11 cellular contexts compared by ENCODE assay signal in the genomic region with DNA sequence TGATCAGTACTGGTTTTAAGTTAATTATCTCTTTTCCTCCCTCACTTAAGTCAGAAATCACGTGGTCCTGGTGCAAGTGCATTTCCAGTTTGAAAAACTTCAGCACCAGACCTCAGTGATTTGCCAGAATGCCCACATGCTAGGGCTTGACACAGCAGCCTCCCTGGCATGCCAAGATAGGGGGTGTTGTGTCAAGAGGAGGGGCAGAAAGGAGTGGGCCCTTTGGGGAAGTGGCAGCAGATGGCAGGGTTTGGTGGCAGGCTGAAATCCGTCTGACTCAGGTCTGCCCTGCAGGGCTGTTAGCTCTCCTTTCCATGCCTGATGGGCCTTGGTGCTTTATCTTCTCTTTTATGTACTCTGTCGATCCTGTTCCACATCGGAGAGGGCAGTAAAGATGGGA. TPM values are rescaled to one million over a fixed set of nuclear protein-coding genes. Genes with fewer than 3 reads are reported as not detected.
DNase-seq lines count a peak whose midpoint lies in the region; ATAC-seq and TF ChIP-seq lines count a peak whose summit lies in the region.
"Had no signal": no experiment of that assay in that cellular context is flagged by ENCODE, and none has a peak within 500 bp of the region (broad histone marks: within the 10 kb centered on the region; RNA-seq: fewer than 3 reads in every experiment).

No MANE protein-coding gene starts in this region.

- WGBS in mesenchymal stem cell = 82% methylated on average over 4 of the region's 4 CpGs

- no peak overlapping the region for H3K23ac ChIP-seq in mesenchymal stem cell (ENCODE audit: low read length in 2 of 2)

- H3K9me2 ChIP-seq in Karpas-422 (replicated peaks; ENCODE audit: insufficient read depth, low read length) = no peaks in the 10 kb centered on the region

- H2BK15ac ChIP-seq in mesenchymal stem cell (ENCODE audit: low read depth, poor library complexity, severe bottlenecking) = peak overlapping the region; percentile 18

- intact Hi-C loops in A673 (cut with micrococcal nuclease; ENCODE audit: unreplicated experiment) = no loop called here

- no peak overlapping the region for H2BK12ac ChIP-seq in mesenchymal stem cell (ENCODE audit: low read length in 2 of 2)

- no peak overlapping the region for H3K14ac ChIP-seq in mesenchymal stem cell (ENCODE audit: low read length in 2 of 2)

- peak; percentile 77 for DNase-seq in DMS 273 (lab: John Stamatoyannopoulos, UW; ENCODE audit: unreplicated experiment)
- peak; percentile 77 for DNase-seq in Karpas-422
- DNase-seq in UCSD-AML1 (lab: John Stamatoyannopoulos, UW; ENCODE audit: unreplicated experiment) = peak; percentile 61
- DNase-seq in mesenchymal stem cell = no peak
- DNase-seq in putamen (ENCODE audit: low spot score) = no peak
- DNase-seq in A673 (ENCODE audit: low spot score) = no peak
- no peak for DNase-seq in RKO (ENCODE audit: low spot score)
- DNase-seq: activated CD4-positive, alpha-beta T cell treated with anti-CD3 and anti-CD28 coated beads for 36 hours; NCI-H774; stimulated activated CD4-positive, alpha-beta T cell treated with anti-CD3 and anti-CD28 coated beads, Interleukin-12 subunit alpha, Interleukin-12 subunit beta, amount 100 ng/mL, for 4 hours had no signal

- no peak overlapping the region for H3K4ac ChIP-seq in mesenchymal stem cell (ENCODE audit: low read depth in 1 of 2, low read length in 2 of 2)

- H3K9me3 ChIP-seq in Karpas-422 (ENCODE audit: low read length) (no peaks in the 10 kb centered on the region), mesenchymal stem cell (ENCODE audit: control insufficient read depth, low read length) (no peaks in the 10 kb centered on the region), A673 (ENCODE audit: low read depth, low read length, poor library complexity, severe bottlenecking) (no peaks in the 10 kb centered on the region)

- H2AFZ ChIP-seq in Karpas-422 (ENCODE audit: low read length) (no peak overlapping the region), mesenchymal stem cell (ENCODE audit: low read depth, low read length) (no peak overlapping the region)

- H3K27me3 ChIP-seq in Karpas-422 (ENCODE audit: low read length) (no peaks in the 10 kb centered on the region), mesenchymal stem cell (ENCODE audit: control insufficient read depth in 1 of 2, insufficient read depth in 1 of 2, low read length in 2 of 2) (no peaks in the 10 kb centered on the region), A673 (replicated peaks; ENCODE audit: insufficient read depth, low read depth, low read length, poor library complexity) (no peaks in the 10 kb centered on the region)

- peaks cover 12% of the 10 kb centered on the region for H3K79me1 ChIP-seq in mesenchymal stem cell (replicated peaks; ENCODE audit: low read length, poor library complexity, severe bottlenecking)

- H4K8ac ChIP-seq in mesenchymal stem cell (ENCODE audit: low read length) = no peak overlapping the region

- no peak overlapping the region for H2AK5ac ChIP-seq in mesenchymal stem cell (ENCODE audit: low read length, severe bottlenecking)

- H3K9ac ChIP-seq in Karpas-422 (ENCODE audit: low read length) (peak overlapping the region; percentile 74), mesenchymal stem cell (ENCODE audit: low read length) (no peak overlapping the region)

- no peak overlapping the region for H2BK120ac ChIP-seq in mesenchymal stem cell (ENCODE audit: low read depth, low read length)

- no peak for ATAC-seq in activated CD4-positive, CD25-positive, alpha-beta regulatory T cell treated with anti-CD3 and anti-CD28 coated beads, Interleukin-2, amount 50 U/mL, for 24 hours
- ATAC-seq: activated CD4-positive, alpha-beta T cell treated with anti-CD3 and anti-CD28 coated beads for 36 hours had no signal

- BruUV-seq in A673 (replicated peaks; lab: Mats Ljungman, UMichigan) = no TSS peak

- H3K27ac ChIP-seq in Karpas-422 (ENCODE audit: low read length) (peak overlapping the region; percentile 100), mesenchymal stem cell (ENCODE audit: low read length, poor library complexity, severe bottlenecking) (no peak overlapping the region), A673 (ENCODE audit: low read depth, low read length, poor library complexity, severe bottlenecking) (no peak overlapping the region)

- POLR2A ChIA-PET in A673 (lab: Charles Lee; ENCODE audit: low non-redundant PET) = no interaction called here

- no peak for TF ChIP-seq CTCF in A673 (conservative IDR thresholded peaks at IDR 0.05; ENCODE audit: low read depth, low read length)

- peaks cover 29% of the 10 kb centered on the region; the same call in 1 of the 2 replicates for H3K36me3 ChIP-seq in Karpas-422 (ENCODE audit: insufficient read depth, low read length)
- no peaks in the 10 kb centered on the region for H3K36me3 ChIP-seq in mesenchymal stem cell (ENCODE audit: control insufficient read depth in 1 of 2, insufficient read depth in 2 of 2, low read depth in 1 of 2, low read length in 2 of 2)
- no peaks in the 10 kb centered on the region for H3K36me3 ChIP-seq in A673 (ENCODE audit: insufficient read depth, low read length, poor library complexity, severe bottlenecking)

- CTCF ChIA-PET in A673 (lab: Charles Lee) = no interaction called here

- H3K4me3 ChIP-seq in Karpas-422 (ENCODE audit: low read length) (peak overlapping the region; percentile 44; the same call in 1 of the 2 replicates), mesenchymal stem cell (ENCODE audit: insufficient read depth in 1 of 2, low read depth in 1 of 2, low read length in 2 of 2) (no peak overlapping the region), A673 (ENCODE audit: low read depth, low read length, poor library complexity, severe bottlenecking) (no peak overlapping the region)

- H3K18ac ChIP-seq in mesenchymal stem cell (ENCODE audit: low read depth in 1 of 2, low read length in 2 of 2) = peak overlapping the region in 1 of 2 experiments; percentile 29

- H3K79me2 ChIP-seq in Karpas-422 (ENCODE audit: low read length) = peaks cover 100% of the 10 kb centered on the region

- H4K91ac ChIP-seq in mesenchymal stem cell (ENCODE audit: low read length) = no peak overlapping the region

- H3K4me1 ChIP-seq in Karpas-422 (ENCODE audit: low read length) (peaks cover 97% of the 10 kb centered on the region), mesenchymal stem cell (ENCODE audit: control insufficient read depth, insufficient read depth, low read depth, low read length) (no peaks in the 10 kb centered on the region), A673 (ENCODE audit: insufficient read depth, low read length, poor library complexity, severe bottlenecking) (peaks cover 7% of the 10 kb centered on the region)

- H2BK5ac ChIP-seq in mesenchymal stem cell (ENCODE audit: low read depth, low read length, poor library complexity, severe bottlenecking) = no peak overlapping the region

- H4K20me1 ChIP-seq in Karpas-422 (ENCODE audit: insufficient read depth, low read depth, low read length) = peaks cover 15% of the 10 kb centered on the region; the same call in 1 of the 2 replicates

- H3K4me2 ChIP-seq in Karpas-422 (ENCODE audit: low read depth, low read length, poor library complexity, severe bottlenecking) (peak overlapping the region; percentile 95), mesenchymal stem cell (ENCODE audit: low read length, poor library complexity, severe bottlenecking) (no peak overlapping the region)

RNA-seq across cellular contexts. Expression of a gene that starts 23.4 kb away (rescaled TPM):
- total RNA-seq in Karpas-422 (2014; rRNA removed; shearing (Covaris generic); ENCODE audit: low replicate concordance) = 222 and 353 TPM in 2 replicates
- 35.4 TPM for polyA plus RNA-seq in mesenchymal stem cell (2013, experiment 1 of 2)
- polyA plus RNA-seq in mesenchymal stem cell (2013, experiment 2 of 2) = 33.7 TPM
- total RNA-seq in A673 (2021) = 13.2 and 14.2 TPM in 2 replicates

RNA-seq across cellular contexts. Expression of a gene that starts 49.7 kb away (rescaled TPM):
- 5.4 and 19.9 TPM in 2 replicates for total RNA-seq in Karpas-422 (2014; rRNA removed; shearing (Covaris generic); ENCODE audit: low replicate concordance)
- polyA plus RNA-seq in mesenchymal stem cell (2013, experiment 1 of 2) = 4.0 TPM
- 5.2 TPM for polyA plus RNA-seq in mesenchymal stem cell (2013, experiment 2 of 2)
- 9.0 and 9.6 TPM in 2 replicates for total RNA-seq in A673 (2021)

RNA-seq across cellular contexts. Expression of a gene that starts 50.0 kb away (rescaled TPM):
- 7.5 and 7.6 TPM in 2 replicates for total RNA-seq in Karpas-422 (2014; rRNA removed; shearing (Covaris generic); ENCODE audit: low replicate concordance)
- 11.6 TPM for polyA plus RNA-seq in mesenchymal stem cell (2013, experiment 1 of 2)
- polyA plus RNA-seq in mesenchymal stem cell (2013, experiment 2 of 2) = 11.5 TPM
- 17.4 and 18.2 TPM in 2 replicates for total RNA-seq in A673 (2021)

Comparison
In these comparisons a context has a peak if more than half of its experiments do, and no peak if none do; other contexts are left out.
1. DNase-seq: peak in DMS 273 (single experiment), Karpas-422 (single experiment) and UCSD-AML1 (single experiment); none in mesenchymal stem cell (single experiment), putamen (single experiment), A673 (single experiment) and RKO (single experiment).
2. RNA of a gene that starts 23.4 kb away (total RNA-seq): 222 to 353 TPM in Karpas-422; 13.2 to 14.2 TPM in A673; every median in the first group is over 10 times any median in the second.